Comparison of ENCODE assay signal across 13 cellular contexts in the genomic region with DNA sequence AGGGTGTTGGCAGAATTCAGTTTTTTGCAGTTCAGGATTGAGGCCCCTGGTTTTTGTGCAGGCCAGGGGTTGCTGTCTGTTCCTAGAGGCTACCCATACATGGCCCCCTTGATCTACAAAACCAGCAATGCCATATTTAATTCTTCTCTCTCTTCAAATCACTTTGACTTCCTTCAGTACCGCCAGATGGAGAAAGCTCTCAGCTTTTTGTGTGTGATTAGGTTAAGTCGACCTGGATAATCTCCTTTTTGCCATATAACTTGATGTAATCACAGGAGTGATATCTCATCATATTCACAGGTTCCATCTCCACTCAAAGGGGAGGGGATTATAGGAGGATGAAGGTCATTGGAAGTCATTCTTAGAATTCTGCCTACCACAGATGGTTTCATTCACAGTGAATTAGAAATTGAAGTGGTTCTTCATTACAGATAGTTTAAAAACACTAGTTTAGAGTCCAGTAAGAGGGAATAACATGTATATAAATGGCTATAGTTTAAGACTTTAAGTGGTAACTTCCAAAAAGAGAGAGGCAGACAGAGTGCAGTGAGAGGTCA.
DNase-seq lines count a peak whose midpoint lies in the region; ATAC-seq and TF ChIP-seq lines count a peak whose summit lies in the region.
"Had no signal": no experiment of that assay in that cellular context is flagged by ENCODE, and none has a peak within 500 bp of the region (broad histone marks: within the 10 kb centered on the region; RNA-seq: fewer than 3 reads in every experiment).

No MANE protein-coding gene starts in this region.

- peaks cover 26% of the 10 kb centered on the region for H3K36me3 Mint-ChIP-seq in activated T-helper 1 cell treated with anti-CD3 and anti-CD28 coated beads, Interleukin-12 subunit alpha, Interleukin-12 subunit beta, Interleukin-2, Interleukin-4 antibody, amounts not matched to agents 30 ng/mL and 10 ng/mL and 1 ng/mL, durations not matched to agents 14 hours and 24 hours and 36 hours (ENCODE audit: low read depth)
- H3K36me3 Mint-ChIP-seq in nephron (ENCODE audit: low read depth) = no peaks in the 10 kb centered on the region

- peak; percentile 42 for DNase-seq in D341Med (ENCODE audit: low spot score)
- DNase-seq in activated T-helper 1 cell treated with anti-CD3 and anti-CD28 coated beads, Interleukin-12 subunit alpha, Interleukin-12 subunit beta, Interleukin-2, Interleukin-4 antibody, amounts not matched to agents 30 ng/mL and 10 ng/mL and 1 ng/mL, durations not matched to agents 14 hours and 24 hours and 36 hours (ENCODE audit: low spot score) = no peak
- DNase-seq in SHP77 treated with DMSO at 0.1 percent for 48 hours (lab: John Stamatoyannopoulos, UW) = no peak
- DNase-seq in sciatic nerve (ENCODE audit: low spot score) = no peak
- DNase-seq: activated CD4-positive, alpha-beta memory T cell treated with anti-CD3 and anti-CD28 coated beads, Interleukin-2, amount 10 ng/mL, durations not matched to agents 7 days and 5 days; activated effector memory CD4-positive, alpha-beta T cell treated with Interleukin-2 at 50 U/mL for 16 hours; cortex of kidney; DMS79; NCI-H1436 treated with DMSO at 0.1 percent for 48 hours had no signal

- ATAC-seq in HG02885 (IDR thresholded peaks at IDR 0.05; ENCODE audit: poor library complexity, unreplicated experiment) (peak; percentile 2), GM18517 (IDR thresholded peaks at IDR 0.05; ENCODE audit: unreplicated experiment) (no peak), GM21717 (IDR thresholded peaks at IDR 0.05; ENCODE audit: unreplicated experiment) (no peak), sciatic nerve (no peak)

- no peaks in the 10 kb centered on the region for H3K27me3 Mint-ChIP-seq in activated T-helper 1 cell treated with anti-CD3 and anti-CD28 coated beads, Interleukin-12 subunit alpha, Interleukin-12 subunit beta, Interleukin-2, Interleukin-4 antibody, amounts not matched to agents 30 ng/mL and 10 ng/mL and 1 ng/mL, durations not matched to agents 14 hours and 24 hours and 36 hours (ENCODE audit: insufficient read depth)
- peaks cover 4% of the 10 kb centered on the region for H3K27me3 Mint-ChIP-seq in nephron (ENCODE audit: low read depth)
- H3K27me3 Mint-ChIP-seq: activated CD4-positive, alpha-beta memory T cell treated with anti-CD3 and anti-CD28 coated beads, Interleukin-2, amount 10 ng/mL, durations not matched to agents 7 days and 5 days had no signal

- peaks cover 12% of the 10 kb centered on the region for H3K9me3 Mint-ChIP-seq in activated T-helper 1 cell treated with anti-CD3 and anti-CD28 coated beads, Interleukin-12 subunit alpha, Interleukin-12 subunit beta, Interleukin-2, Interleukin-4 antibody, amounts not matched to agents 30 ng/mL and 10 ng/mL and 1 ng/mL, durations not matched to agents 14 hours and 24 hours and 36 hours
- H3K9me3 Mint-ChIP-seq in nephron = no peaks in the 10 kb centered on the region

- intact Hi-C loops in activated T-helper 1 cell treated with anti-CD3 and anti-CD28 coated beads, Interleukin-12 subunit alpha, Interleukin-12 subunit beta, Interleukin-2, Interleukin-4 antibody, amounts not matched to agents 30 ng/mL and 10 ng/mL and 1 ng/mL, durations not matched to agents 14 hours and 24 hours and 36 hours (cut with micrococcal nuclease) = loop anchor here (1.0 to 10.0 kb wide), 3 partner anchors 62 to 238 kb away; partner anchors contain the start of genes FAM114A2, MFAP3 and SAP30L
- intact Hi-C loops in sciatic nerve (cut with DNase I) = no loop called here

- H3K4me1 Mint-ChIP-seq in activated T-helper 1 cell treated with anti-CD3 and anti-CD28 coated beads, Interleukin-12 subunit alpha, Interleukin-12 subunit beta, Interleukin-2, Interleukin-4 antibody, amounts not matched to agents 30 ng/mL and 10 ng/mL and 1 ng/mL, durations not matched to agents 14 hours and 24 hours and 36 hours (ENCODE audit: low read depth) = peaks cover 77% of the 10 kb centered on the region
- H3K4me1 Mint-ChIP-seq in nephron = peaks cover 75% of the 10 kb centered on the region

- no peak for TF ChIP-seq CTCF in nephron (IDR thresholded peaks at IDR 0.05; ENCODE audit: unreplicated experiment in 3 of 3)

- H3K4me3 Mint-ChIP-seq in activated T-helper 1 cell treated with anti-CD3 and anti-CD28 coated beads, Interleukin-12 subunit alpha, Interleukin-12 subunit beta, Interleukin-2, Interleukin-4 antibody, amounts not matched to agents 30 ng/mL and 10 ng/mL and 1 ng/mL, durations not matched to agents 14 hours and 24 hours and 36 hours = no peak overlapping the region
- H3K4me3 Mint-ChIP-seq in nephron = peak overlapping the region in 1 of 3 experiments; percentile 1
- H3K4me3 Mint-ChIP-seq: activated CD4-positive, alpha-beta memory T cell treated with anti-CD3 and anti-CD28 coated beads, Interleukin-2, amount 10 ng/mL, durations not matched to agents 7 days and 5 days had no signal

- peak overlapping the region; percentile 71 for H3K27ac Mint-ChIP-seq in activated T-helper 1 cell treated with anti-CD3 and anti-CD28 coated beads, Interleukin-12 subunit alpha, Interleukin-12 subunit beta, Interleukin-2, Interleukin-4 antibody, amounts not matched to agents 30 ng/mL and 10 ng/mL and 1 ng/mL, durations not matched to agents 14 hours and 24 hours and 36 hours
- peak overlapping the region; percentile 54 to 89 (median 85) for H3K27ac Mint-ChIP-seq in nephron
- H3K27ac Mint-ChIP-seq: activated CD4-positive, alpha-beta memory T cell treated with anti-CD3 and anti-CD28 coated beads, Interleukin-2, amount 10 ng/mL, durations not matched to agents 7 days and 5 days had no signal
